ENCODE assay signal across 8 cellular contexts in genomic region chr4:152779513-152780266, GRCh38. TPM values are rescaled to one million over a fixed set of nuclear protein-coding genes. Genes with fewer than 3 reads are reported as not detected.
A peak's percentile ranks its signal among the peaks of the same experiment; 100 is the strongest.
DNase-seq lines count a peak whose midpoint lies in the region; ATAC-seq and TF ChIP-seq lines count a peak whose summit lies in the region.

ARFIP1 (plus strand) TSS chr4:152779954; CDS start chr4:152829634, 49,680 bp downstream.
TIGD4 (minus strand) TSS chr4:152779730; CDS start chr4:152771004, 8,726 bp downstream.

- no peaks in the 10 kb centered on the region for H3K36me3 ChIP-seq in spleen

- TF ChIP-seq POLR2A in spleen (IDR thresholded peaks at IDR 0.05), result no peak

- TF ChIP-seq CTCF in WI38 (IDR thresholded peaks at IDR 0.05; ENCODE audit: low read depth, low read length) (no peak), spleen (IDR thresholded peaks at IDR 0.05 in 8 of 11, conservative IDR thresholded peaks at IDR 0.05 in 3 of 11) (peak in 4 of 11 experiments; percentile 4 to 31 (median 18))

- peak within 1 kb of the TSS; percentile 89 for H3K4me3 ChIP-seq in WI38 (ENCODE audit: low read depth, low read length)
- peak within 1 kb of the TSS; percentile 56 to 88 (median 84) for H3K4me3 ChIP-seq in spleen

- no peaks in the 10 kb centered on the region for H3K9me3 ChIP-seq in spleen

- intact Hi-C loops in spleen (cut with DNase I; ENCODE audit: low total_unique reads), result no loop called here

- H3K4me1 ChIP-seq in spleen, result peaks cover 7 to 60% (median 39%) of the 10 kb centered on the region in 6 donors

- DNase-seq in AG08395 (ENCODE audit: low spot score) (peak; percentile 98), NCI-H2196 treated with DMSO at 0.1 percent for 48 hours (lab: John Stamatoyannopoulos, UW; ENCODE audit: unreplicated experiment) (peak; percentile 79), caudate nucleus (lab: John Stamatoyannopoulos, UW) (peak; percentile 73 to 99 (median 98)), inferior parietal cortex (ENCODE audit: extremely low spot score) (peak; percentile 98), spleen (peak; percentile 99)

- H3K27ac ChIP-seq in caudate nucleus (ENCODE audit: low read depth, low read length), result peak within 1 kb of the TSS; percentile 93
- peak within 1 kb of the TSS; percentile 59 to 90 (median 88) for H3K27ac ChIP-seq in spleen

- no peaks in the 10 kb centered on the region for H3K27me3 ChIP-seq in spleen (replicated peaks in 1 of 7)

- peak; percentile 94 for ATAC-seq in GM18873 (IDR thresholded peaks at IDR 0.05; ENCODE audit: low FRiP score, unreplicated experiment)
- ATAC-seq in HG03139 (IDR thresholded peaks at IDR 0.05; ENCODE audit: unreplicated experiment), result peak; percentile 94

- 0 to 1% (median 0%) methylated on average over 41 to 55 of the region's 55 CpGs for WGBS in spleen, 5 donors

RNA-seq across cellular contexts. Expression of gene ARFIP1, which starts in this region (rescaled TPM):
- total RNA-seq in spleen, result 10 to 100 TPM; 21.2 to 35.0 (median 28.8) TPM
- polyA plus RNA-seq in spleen, result 10 to 100 TPM; 13.9 to 19.0 (median 15.3) TPM

RNA-seq across cellular contexts. Expression of gene TIGD4, which starts in this region (rescaled TPM):
- under 1 TPM in 6 of 7 donors, not detected in 1; 0.13 to 0.68 (median 0.41) TPM for total RNA-seq in spleen
- polyA plus RNA-seq in spleen, result under 1 TPM in 2 of 3 donors, not detected in 1; 0.09 to 0.10 TPM

Comparison
In these comparisons a context has a peak if more than half of its experiments do, and no peak if none do; other contexts are left out.
1. Peak in every context shown above with its lines: DNase-seq, ATAC-seq, H3K4me3 ChIP-seq and H3K27ac ChIP-seq.